Comparison of ENCODE assay signal across 24 cellular contexts in genomic region chr10:5598085-5598690, GRCh38.
"Had no signal": no experiment of that assay in that cellular context is flagged by ENCODE, and none has a peak within 500 bp of the region (broad histone marks: within the 10 kb centered on the region; RNA-seq: fewer than 3 reads in every experiment).

No MANE protein-coding gene starts in this region.

- H3K27ac Mint-ChIP-seq: activated B cell treated with CpG ODN at 0.5 μM for 24 hours; activated CD4-positive, alpha-beta T cell treated with anti-CD3 and anti-CD28 coated beads, Interleukin-2, amount 10 ng/mL, durations not matched to agents 24 days and 14 days; activated naive CD4-positive, alpha-beta T cell treated with anti-CD3 and anti-CD28 coated beads, Interleukin-2, amount 10 ng/mL, durations not matched to agents 7 days and 5 days; activated naive CD8-positive, alpha-beta T cell treated with anti-CD3 and anti-CD28 coated beads, Interleukin-2, amount 50 U/mL, for 24 hours; immature natural killer cell; stimulated activated naive CD8-positive, alpha-beta T cell treated with anti-CD3 and anti-CD28 coated beads, Interleukin-15, Interleukin-2, amounts not matched to agents 100 ng/mL and 50 ng/mL, for 24 hours had no signal

- DNase-seq: activated B cell treated with CpG ODN at 0.5 μM for 24 hours; activated CD4-positive, alpha-beta T cell treated with anti-CD3 and anti-CD28 coated beads, Interleukin-2, amount 10 ng/mL, durations not matched to agents 24 days and 14 days; activated CD8-positive, alpha-beta memory T cell treated with anti-CD3 and anti-CD28 coated beads, Interleukin-2, amount 50 U/mL, for 4 hours; activated effector memory CD4-positive, alpha-beta T cell treated with Interleukin-2 at 50 U/mL for 16 hours; activated naive CD4-positive, alpha-beta T cell treated with anti-CD3 and anti-CD28 coated beads, Interleukin-2, amount 10 ng/mL, durations not matched to agents 7 days and 5 days; activated naive CD8-positive, alpha-beta T cell treated with anti-CD3 and anti-CD28 coated beads, Interleukin-2, amount 50 U/mL, for 24 hours; activated T-cell treated with anti-CD3 and anti-CD28 coated beads, Interleukin-2, amount 50 U/mL, for 4 hours; anterior cingulate cortex; cortex of kidney; effector CD4-positive, alpha-beta T cell; heart right ventricle; immature natural killer cell; kidney glomerular epithelial cell; left ventricle myocardium inferior; stimulated activated CD4-positive, alpha-beta T cell treated with anti-CD3 and anti-CD28 coated beads, Interleukin-15, amount 100 ng/mL, for 24 hours; stimulated activated CD4-positive, alpha-beta T cell treated with anti-CD3 and anti-CD28 coated beads, Interleukin-2, amount 100 ng/mL, for 48 hours; SW 1271; T-helper 9 cell; upper lobe of left lung had no signal

- H3K36me3 ChIP-seq: esophagus muscularis mucosa, heart right ventricle, left ventricle myocardium inferior, prostate gland, right atrium auricular region, upper lobe of left lung had no signal

- H3K4me1 ChIP-seq: prostate gland had no signal

- H3K4me1 Mint-ChIP-seq: activated naive CD4-positive, alpha-beta T cell treated with anti-CD3 and anti-CD28 coated beads, Interleukin-2, amount 10 ng/mL, durations not matched to agents 7 days and 5 days had no signal

- H3K4me3 ChIP-seq: esophagus muscularis mucosa, heart right ventricle, left ventricle myocardium inferior, prostate gland, right atrium auricular region, skin epidermis, upper lobe of left lung had no signal

- H3K27ac ChIP-seq: esophagus muscularis mucosa, left ventricle myocardium inferior, prostate gland, right atrium auricular region, upper lobe of left lung had no signal

- H3K4me3 Mint-ChIP-seq: activated B cell treated with CpG ODN at 0.5 μM for 24 hours; activated CD4-positive, alpha-beta T cell treated with anti-CD3 and anti-CD28 coated beads, Interleukin-2, amount 10 ng/mL, durations not matched to agents 24 days and 14 days; activated naive CD4-positive, alpha-beta T cell treated with anti-CD3 and anti-CD28 coated beads, Interleukin-2, amount 10 ng/mL, durations not matched to agents 7 days and 5 days; activated naive CD8-positive, alpha-beta T cell treated with anti-CD3 and anti-CD28 coated beads, Interleukin-2, amount 50 U/mL, for 24 hours; activated T-cell treated with anti-CD3 and anti-CD28 coated beads, Interleukin-2, amount 50 U/mL, for 4 hours; immature natural killer cell; stimulated activated naive CD8-positive, alpha-beta T cell treated with anti-CD3 and anti-CD28 coated beads, Interleukin-15, Interleukin-2, amounts not matched to agents 100 ng/mL and 50 ng/mL, for 24 hours had no signal

- H3K27me3 ChIP-seq: esophagus muscularis mucosa, heart right ventricle, right atrium auricular region, upper lobe of left lung had no signal

- H3K9me3 ChIP-seq: esophagus muscularis mucosa, left ventricle myocardium inferior, prostate gland, right atrium auricular region, upper lobe of left lung had no signal

- H3K36me3 Mint-ChIP-seq: activated naive CD4-positive, alpha-beta T cell treated with anti-CD3 and anti-CD28 coated beads, Interleukin-2, amount 10 ng/mL, durations not matched to agents 7 days and 5 days; immature natural killer cell had no signal

- ATAC-seq: activated naive CD8-positive, alpha-beta T cell treated with anti-CD3 and anti-CD28 coated beads, Interleukin-2, amount 50 U/mL, for 24 hours; activated T-cell treated with anti-CD3 and anti-CD28 coated beads, Interleukin-2, amount 50 U/mL, for 4 hours; heart right ventricle had no signal

- H3K9me3 Mint-ChIP-seq: activated CD4-positive, alpha-beta T cell treated with anti-CD3 and anti-CD28 coated beads, Interleukin-2, amount 10 ng/mL, durations not matched to agents 24 days and 14 days; activated naive CD4-positive, alpha-beta T cell treated with anti-CD3 and anti-CD28 coated beads, Interleukin-2, amount 10 ng/mL, durations not matched to agents 7 days and 5 days; activated naive CD8-positive, alpha-beta T cell treated with anti-CD3 and anti-CD28 coated beads, Interleukin-2, amount 50 U/mL, for 24 hours; stimulated activated naive CD8-positive, alpha-beta T cell treated with anti-CD3 and anti-CD28 coated beads, Interleukin-15, Interleukin-2, amounts not matched to agents 100 ng/mL and 50 ng/mL, for 24 hours had no signal
